28 cellular contexts compared by ENCODE assay signal in genomic region chr6:124490123-124490522, GRCh38.
DNase-seq lines count a peak whose midpoint lies in the region; ATAC-seq and TF ChIP-seq lines count a peak whose summit lies in the region.
"Had no signal": no experiment of that assay in that cellular context is flagged by ENCODE, and none has a peak within 500 bp of the region (broad histone marks: within the 10 kb centered on the region; RNA-seq: fewer than 3 reads in every experiment).

No MANE protein-coding gene starts in this region.

- TF ChIP-seq CTCF in choroid plexus epithelial cell (conservative IDR thresholded peaks at IDR 0.05; ENCODE audit: low read depth, low read length), result no peak

- no peaks in the 10 kb centered on the region for H3K9me3 ChIP-seq in mesenchymal stem cell (ENCODE audit: control insufficient read depth, low read length)
- H3K9me3 ChIP-seq: tibial nerve had no signal

- no peak overlapping the region for H2AK5ac ChIP-seq in mesenchymal stem cell (ENCODE audit: low read length, severe bottlenecking)

- H2BK5ac ChIP-seq in mesenchymal stem cell (ENCODE audit: low read depth, low read length, poor library complexity, severe bottlenecking), result no peak overlapping the region

- no peak overlapping the region for H3K4me2 ChIP-seq in mesenchymal stem cell (ENCODE audit: low read length, poor library complexity, severe bottlenecking)
- H3K4me2 ChIP-seq: hepatocyte had no signal

- no peaks in the 10 kb centered on the region for H3K36me3 ChIP-seq in mesenchymal stem cell (ENCODE audit: control insufficient read depth in 1 of 2, insufficient read depth in 2 of 2, low read depth in 1 of 2, low read length in 2 of 2)
- H3K36me3 ChIP-seq: tibial nerve had no signal

- H3K79me1 ChIP-seq in mesenchymal stem cell (replicated peaks; ENCODE audit: low read length, poor library complexity, severe bottlenecking), result no peaks in the 10 kb centered on the region

- H3K4ac ChIP-seq in mesenchymal stem cell (ENCODE audit: low read depth in 1 of 2, low read length in 2 of 2), result no peak overlapping the region

- ATAC-seq in GM21717 (IDR thresholded peaks at IDR 0.05; ENCODE audit: unreplicated experiment), result no peak
- ATAC-seq in GM21526 (IDR thresholded peaks at IDR 0.05; ENCODE audit: low FRiP score, unreplicated experiment), result no peak
- no peak for ATAC-seq in HG03039 (IDR thresholded peaks at IDR 0.05; ENCODE audit: unreplicated experiment)
- ATAC-seq: activated CD8-positive, alpha-beta memory T cell treated with anti-CD3 and anti-CD28 coated beads, Interleukin-2, amount 10 ng/mL, durations not matched to agents 7 days and 5 days; activated T-cell treated with anti-CD3 and anti-CD28 coated beads, Interleukin-2, amount 50 U/mL, for 72 hours; left ventricle myocardium superior; natural killer cell treated with Interleukin-12 subunit alpha and Interleukin-12 subunit beta and Interleukin-15 and Interleukin-18, amount 100 ng/mL, for 72 hours; Right ventricle myocardium inferior had no signal

- H3K14ac ChIP-seq in mesenchymal stem cell (ENCODE audit: low read length in 2 of 2), result no peak overlapping the region

- H3K4me3 ChIP-seq in choroid plexus epithelial cell (ENCODE audit: low read depth, low read length), result no peak overlapping the region
- no peak overlapping the region for H3K4me3 ChIP-seq in mesenchymal stem cell (ENCODE audit: insufficient read depth in 1 of 2, low read depth in 1 of 2, low read length in 2 of 2)
- H3K4me3 ChIP-seq: hepatocyte, tibial nerve had no signal

- H3K18ac ChIP-seq in mesenchymal stem cell (ENCODE audit: low read depth in 1 of 2, low read length in 2 of 2), result no peak overlapping the region

- no peak overlapping the region for H3K9ac ChIP-seq in mesenchymal stem cell (ENCODE audit: low read length)
- H3K9ac ChIP-seq: parathyroid adenoma had no signal

- WGBS in mesenchymal stem cell, result no CpG with 5 or more reads among the region's 1 CpG

- no peaks in the 10 kb centered on the region for H3K4me1 ChIP-seq in mesenchymal stem cell (ENCODE audit: control insufficient read depth, insufficient read depth, low read depth, low read length)
- H3K4me1 ChIP-seq: parathyroid adenoma, tibial nerve had no signal

- no peak overlapping the region for H4K91ac ChIP-seq in mesenchymal stem cell (ENCODE audit: low read length)

- H3K27ac ChIP-seq in mesenchymal stem cell (ENCODE audit: low read length, poor library complexity, severe bottlenecking), result peak overlapping the region; percentile 40
- H3K27ac ChIP-seq: C4-2B, hepatocyte, parathyroid adenoma, tibial nerve, VCaP had no signal

- H2BK120ac ChIP-seq in mesenchymal stem cell (ENCODE audit: low read depth, low read length), result no peak overlapping the region

- no peak overlapping the region for H2BK15ac ChIP-seq in mesenchymal stem cell (ENCODE audit: low read depth, poor library complexity, severe bottlenecking)

- no peak overlapping the region for H2BK12ac ChIP-seq in mesenchymal stem cell (ENCODE audit: low read length in 2 of 2)

- no peak overlapping the region for H2AFZ ChIP-seq in mesenchymal stem cell (ENCODE audit: low read depth, low read length)
- H2AFZ ChIP-seq: hepatocyte, parathyroid adenoma had no signal

- peak; percentile 3 for DNase-seq in EH (ENCODE audit: low read depth)
- DNase-seq in NCI-H460 (ENCODE audit: extremely low read depth, low read depth), result peak; percentile 88
- peak; percentile 74 for DNase-seq in choroid plexus epithelial cell (ENCODE audit: low read depth)
- DNase-seq in mesenchymal stem cell, result peak; percentile 45
- DNase-seq in middle frontal gyrus (ENCODE audit: extremely low spot score, low spot score), result no peak
- DNase-seq: activated CD4-positive, alpha-beta T cell treated with anti-CD3 and anti-CD28 coated beads, Interleukin-2, amount 10 ng/mL, durations not matched to agents 7 days and 5 days; activated CD8-positive, alpha-beta memory T cell treated with anti-CD3 and anti-CD28 coated beads, Interleukin-2, amount 10 ng/mL, durations not matched to agents 7 days and 5 days; activated naive CD4-positive, alpha-beta T cell treated with Interleukin-2 at 50 U/mL for 16 hours; activated T-cell treated with anti-CD3 and anti-CD28 coated beads, Interleukin-2, amount 50 U/mL, for 72 hours; amniotic stem cell; Calu3; central memory CD4-positive, alpha-beta T cell; foreskin fibroblast; KG1; left ventricle myocardium superior; NCI-H1930; NCI-H2227 treated with DMSO at 0.1 percent for 48 hours; stimulated activated CD8-positive, alpha-beta memory T cell treated with anti-CD3 and anti-CD28 coated beads, Interleukin-4, amount 100 ng/mL, for 48 hours had no signal

- no peak overlapping the region for H3K23ac ChIP-seq in mesenchymal stem cell (ENCODE audit: low read length in 2 of 2)

- H4K8ac ChIP-seq in mesenchymal stem cell (ENCODE audit: low read length), result no peak overlapping the region

- no peaks in the 10 kb centered on the region for H3K27me3 ChIP-seq in mesenchymal stem cell (ENCODE audit: control insufficient read depth in 1 of 2, insufficient read depth in 1 of 2, low read length in 2 of 2)
- H3K27me3 ChIP-seq: hepatocyte, tibial nerve had no signal
